1 cellular context compared by ENCODE assay signal in genomic region chr17:46059457-46059856, GRCh38.
TF ChIP-seq lines count a peak whose summit lies in the region.

No MANE protein-coding gene starts in this region.

TF ChIP-seq in WTC11, 78 proteins besides CTCF, POLR2A, EP300 and RAD21 (continued from another document):
- TF ChIP-seq STAT6 (CRISPR knock-in tag; conservative IDR thresholded peaks at IDR 0.05; ENCODE audit: low read depth) (no peak), ZNF423 (CRISPR knock-in tag; IDR thresholded peaks at IDR 0.05) (no peak), PRDM15 (CRISPR knock-in tag; IDR thresholded peaks at IDR 0.05) (no peak), ERG (CRISPR knock-in tag; IDR thresholded peaks at IDR 0.05) (no peak), ZNF232 (CRISPR knock-in tag; IDR thresholded peaks at IDR 0.05) (no peak), GRHL2 (CRISPR knock-in tag; IDR thresholded peaks at IDR 0.05; ENCODE audit: insufficient replicate concordance, severe bottlenecking) (no peak), TP53 (CRISPR knock-in tag; IDR thresholded peaks at IDR 0.05) (no peak), ETV6 (CRISPR knock-in tag; IDR thresholded peaks at IDR 0.05) (no peak), ZNF512 (CRISPR knock-in tag; IDR thresholded peaks at IDR 0.05; ENCODE audit: borderline replicate concordance) (no peak)
- TF ChIP-seq, protein P1, sequence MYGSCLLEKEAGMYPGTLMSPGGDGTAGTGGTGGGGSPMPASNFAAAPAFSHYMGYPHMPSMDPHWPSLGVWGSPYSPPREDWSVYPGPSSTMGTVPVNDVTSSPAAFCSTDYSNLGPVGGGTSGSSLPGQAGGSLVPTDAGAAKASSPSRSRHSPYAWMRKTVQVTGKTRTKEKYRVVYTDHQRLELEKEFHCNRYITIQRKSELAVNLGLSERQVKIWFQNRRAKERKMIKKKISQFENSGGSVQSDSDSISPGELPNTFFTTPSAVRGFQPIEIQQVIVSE (CRISPR knock-in tag; IDR thresholded peaks at IDR 0.05; ENCODE audit: borderline replicate concordance), result no peak
- TF ChIP-seq, protein P2, sequence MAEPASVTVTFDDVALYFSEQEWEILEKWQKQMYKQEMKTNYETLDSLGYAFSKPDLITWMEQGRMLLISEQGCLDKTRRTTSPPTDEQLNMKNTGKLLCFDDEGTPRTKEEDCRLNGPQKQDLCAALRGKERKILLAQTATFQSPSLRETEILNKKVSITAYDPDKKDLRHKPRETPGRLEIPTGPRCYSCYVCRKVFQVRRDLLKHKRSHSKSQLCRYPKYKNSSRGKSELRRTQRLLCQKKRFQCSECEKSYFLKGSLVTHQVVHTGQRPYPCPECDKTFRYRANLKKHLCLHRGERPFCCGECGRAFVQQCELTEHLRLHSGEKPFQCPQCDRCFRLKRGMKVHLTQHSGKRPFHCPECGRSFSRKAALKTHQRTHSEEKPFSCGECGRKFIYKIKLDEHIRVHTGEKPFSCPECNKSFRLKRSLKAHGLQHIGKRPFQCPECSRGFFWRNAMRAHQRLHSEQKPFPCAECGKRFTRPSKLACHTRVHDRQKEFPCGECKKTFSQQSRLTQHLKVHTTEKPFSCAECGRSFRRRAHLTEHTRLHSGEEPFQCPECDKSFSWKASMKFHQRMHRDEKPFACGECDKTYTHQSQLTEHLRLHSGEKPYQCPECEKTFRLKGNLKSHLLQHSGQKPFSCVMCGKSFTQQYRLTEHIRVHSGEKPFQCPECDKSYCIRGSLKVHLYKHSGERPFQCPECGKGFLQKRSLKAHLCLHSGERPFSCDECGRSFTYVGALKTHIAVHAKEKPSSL (CRISPR knock-in tag; conservative IDR thresholded peaks at IDR 0.05), result no peak
